8 cellular contexts compared by ENCODE assay signal in the genomic region with DNA sequence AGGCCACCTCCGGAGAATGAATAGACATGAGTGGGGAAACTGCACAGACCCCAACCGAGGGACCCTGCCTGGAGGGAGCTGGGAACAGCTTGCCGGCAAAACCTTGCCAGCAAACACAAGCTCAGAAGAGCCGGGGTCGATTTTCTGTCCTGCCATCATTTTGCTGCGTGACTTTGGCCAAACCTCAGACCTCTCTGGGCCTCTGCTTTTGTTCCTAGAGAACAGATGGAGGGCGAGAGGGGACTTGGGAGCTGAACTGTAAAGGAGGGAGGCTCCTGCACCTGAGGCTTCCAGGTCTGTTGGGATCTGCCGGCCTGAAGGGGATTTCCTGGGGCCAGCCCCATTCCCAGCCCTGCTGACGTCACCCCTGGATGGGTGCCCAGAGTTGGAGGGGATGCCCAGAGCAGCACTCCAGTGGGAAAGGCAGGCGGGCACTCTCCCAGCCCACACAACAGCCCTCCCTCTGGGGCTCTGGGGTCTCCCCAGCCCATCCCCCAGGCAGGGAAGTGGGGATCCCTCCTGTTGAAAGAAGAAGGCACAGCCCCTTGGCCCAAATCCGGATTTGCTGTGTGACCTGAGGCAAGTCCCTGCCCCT. TPM values are rescaled to one million over a fixed set of nuclear protein-coding genes. Genes with fewer than 3 reads are reported as not detected.
DNase-seq lines count a peak whose midpoint lies in the region; ATAC-seq and TF ChIP-seq lines count a peak whose summit lies in the region.

No MANE protein-coding gene starts in this region.

- H3K4me3 ChIP-seq in epithelial cell of proximal tubule (ENCODE audit: low read depth, low read length): no peak overlapping the region
- no peak overlapping the region for H3K4me3 ChIP-seq in endodermal cell (ENCODE audit: low read length)

- 80 to 91% methylated on average over 7 to 11 of the region's 11 CpGs for WGBS in endodermal cell (ENCODE audit: insufficient coverage in 1 of 2, insufficient read length in 1 of 2), 2 experiments

- H3K9me3 ChIP-seq in endodermal cell (ENCODE audit: control insufficient read depth, low read length): no peaks in the 10 kb centered on the region

- H3K36me3 ChIP-seq in endodermal cell (ENCODE audit: control insufficient read depth, insufficient read depth, low read length): no peaks in the 10 kb centered on the region

- H3K27ac ChIP-seq in endodermal cell (ENCODE audit: low read depth, low read length): no peak overlapping the region

- H3K4me1 Mint-ChIP-seq in endodermal cell: peaks cover 33% of the 10 kb centered on the region

- no peak overlapping the region for H3K4me3 Mint-ChIP-seq in endodermal cell

- peaks cover 12% of the 10 kb centered on the region for H3K4me1 ChIP-seq in endodermal cell (ENCODE audit: control insufficient read depth, insufficient read depth, low read length)

- no peaks in the 10 kb centered on the region for H3K27me3 ChIP-seq in endodermal cell (ENCODE audit: control insufficient read depth, insufficient read depth, low read length, poor library complexity, severe bottlenecking)

- no peak overlapping the region for H3K9ac ChIP-seq in endodermal cell (ENCODE audit: extremely low read depth, low read length, poor library complexity, severe bottlenecking)

- H3K36me3 Mint-ChIP-seq in endodermal cell (ENCODE audit: low read depth): no peaks in the 10 kb centered on the region

- ATAC-seq in omental fat pad (ENCODE audit: low FRiP score): peak; percentile 85

- no peak overlapping the region for H3K27ac Mint-ChIP-seq in endodermal cell

- in situ Hi-C loops in Caki2 (cut with HindIII; ENCODE audit: low pct_unique_long_range_greater_than_20kb, low sequenced_read_pairs): no loop called here

- peak; percentile 66 for DNase-seq in Caki2 (ENCODE audit: low read depth)
- peak; percentile 65 for DNase-seq in NCI-H2196 (lab: John Stamatoyannopoulos, UW; ENCODE audit: unreplicated experiment)
- peak; percentile 40 for DNase-seq in epithelial cell of proximal tubule (ENCODE audit: low read depth)
- peak; percentile 94 for DNase-seq in omental fat pad (ENCODE audit: low spot score)
- DNase-seq in central memory CD4-positive, alpha-beta T cell: no peak
- DNase-seq in endodermal cell: no peak
- no peak for DNase-seq in activated CD4-positive, alpha-beta T cell treated with anti-CD3 and anti-CD28 coated beads, Interleukin-2, amount 50 U/mL, for 1 hour
- DNase-seq in NCI-H146 treated with DMSO at 0.1 percent for 48 hours (lab: John Stamatoyannopoulos, UW; ENCODE audit: unreplicated experiment): no peak

- H3K9me3 Mint-ChIP-seq in endodermal cell: no peaks in the 10 kb centered on the region

- H3K27me3 Mint-ChIP-seq in endodermal cell (ENCODE audit: insufficient read depth): no peaks in the 10 kb centered on the region

- TF ChIP-seq CTCF in epithelial cell of proximal tubule (conservative IDR thresholded peaks at IDR 0.05; ENCODE audit: low read depth, low read length): no peak
- no peak for TF ChIP-seq CTCF in omental fat pad (IDR thresholded peaks at IDR 0.05)
- TF ChIP-seq CTCF in endodermal cell (conservative IDR thresholded peaks at IDR 0.05): no peak

RNA-seq across cellular contexts. Expression of gene SYNPO, which starts 40.4 kb away (rescaled TPM):
- total RNA-seq in Caki2 (2014; rRNA removed; shearing (Covaris generic); ENCODE audit: low replicate concordance): 1.1 and 1.2 TPM in 2 replicates
- total RNA-seq in epithelial cell of proximal tubule: 0.43 and 1.4 TPM in 2 replicates
- total RNA-seq in omental fat pad: 10 to 100 TPM; 12.2 to 43.6 (median 26.1) TPM
- 1 to 10 TPM; 4.2 to 4.5 TPM for total RNA-seq in endodermal cell
- polyA plus RNA-seq in endodermal cell (2013, experiment 1 of 2): 3.8 TPM
- polyA plus RNA-seq in endodermal cell (2013, experiment 2 of 2): 4.6 TPM

Comparison
In these comparisons a context has a peak if more than half of its experiments do, and no peak if none do; other contexts are left out.
1. DNase-seq: peak in Caki2 (single experiment), NCI-H2196 (single experiment), epithelial cell of proximal tubule (single experiment) and omental fat pad (single experiment); none in central memory CD4-positive, alpha-beta T cell (single experiment), endodermal cell (single experiment), activated CD4-positive, alpha-beta T cell treated with anti-CD3 and anti-CD28 coated beads, Interleukin-2, amount 50 U/mL, for 1 hour (single experiment) and NCI-H146 treated with DMSO at 0.1 percent for 48 hours (single experiment).